ENCODE assay signal across 27 cellular contexts in the genomic region with DNA sequence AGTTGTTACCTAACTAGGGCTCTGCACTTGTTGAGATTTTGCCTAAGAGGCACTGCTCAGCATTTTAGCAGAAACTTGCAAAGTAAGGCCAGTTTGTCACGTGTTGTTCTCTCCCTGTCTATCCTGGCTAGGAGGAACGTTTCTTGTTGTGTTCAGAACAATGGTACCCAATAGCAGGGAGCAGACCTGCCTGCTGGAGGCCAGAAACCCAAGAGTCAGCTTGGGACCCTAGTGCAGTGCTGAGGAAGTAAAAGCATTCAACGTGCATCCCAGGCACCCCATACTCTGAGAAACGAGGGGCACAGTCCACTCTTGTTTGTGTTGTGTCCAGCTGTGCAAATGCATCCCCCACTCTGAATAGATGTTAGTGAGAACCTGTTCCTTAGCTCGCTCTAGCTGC. TPM values are rescaled to one million over a fixed set of nuclear protein-coding genes. Genes with fewer than 3 reads are reported as not detected.
"Had no signal": no experiment of that assay in that cellular context is flagged by ENCODE, and none has a peak within 500 bp of the region (broad histone marks: within the 10 kb centered on the region; RNA-seq: fewer than 3 reads in every experiment).

No MANE protein-coding gene starts in this region.

- H3K4me3 Mint-ChIP-seq: natural killer cell; stimulated activated naive CD8-positive, alpha-beta T cell treated with anti-CD3 and anti-CD28 coated beads, Interleukin-15, Interleukin-2, amounts not matched to agents 100 ng/mL and 50 ng/mL, for 24 hours had no signal

- H3K4me1 Mint-ChIP-seq: natural killer cell had no signal

- H3K36me3 ChIP-seq: prostate gland, thoracic aorta had no signal

- H3K4me3 ChIP-seq: left lung, lower lobe of right lung, pancreas, prostate gland, skin epidermis, suprapubic skin, thoracic aorta, tibial artery, upper lobe of right lung had no signal

- H3K27me3 ChIP-seq: left lung, pancreas, suprapubic skin, tibial artery, upper lobe of right lung had no signal

- H3K27ac Mint-ChIP-seq: natural killer cell; stimulated activated naive CD8-positive, alpha-beta T cell treated with anti-CD3 and anti-CD28 coated beads, Interleukin-15, Interleukin-2, amounts not matched to agents 100 ng/mL and 50 ng/mL, for 24 hours had no signal

- H3K36me3 Mint-ChIP-seq: natural killer cell had no signal

- ATAC-seq: left cardiac atrium, left lung, lower lobe of right lung, natural killer cell, pancreas, sciatic nerve, upper lobe of right lung had no signal

- H3K4me1 ChIP-seq: left lung, pancreas, prostate gland, suprapubic skin had no signal

- H3K27me3 Mint-ChIP-seq: stimulated activated naive CD8-positive, alpha-beta T cell treated with anti-CD3 and anti-CD28 coated beads, Interleukin-15, Interleukin-2, amounts not matched to agents 100 ng/mL and 50 ng/mL, for 24 hours had no signal

- DNase-seq: hippocampal formation; kidney glomerular epithelial cell; left cardiac atrium; left lung; lower lobe of right lung; mammary epithelial cell; mesenchymal stem cell; natural killer cell; nucleus accumbens; pancreas; posterior cingulate gyrus; retina; right cardiac atrium; stimulated activated CD4-positive, alpha-beta T cell treated with anti-CD3 and anti-CD28 coated beads, Interleukin-12 subunit alpha, Interleukin-12 subunit beta, amount 100 ng/mL, for 4 hours; stimulated activated CD4-positive, alpha-beta T cell treated with anti-CD3 and anti-CD28 coated beads, Interleukin-15, amount 100 ng/mL, for 24 hours; stimulated activated CD4-positive, alpha-beta T cell treated with anti-CD3 and anti-CD28 coated beads, Interleukin-2, amount 100 ng/mL, for 24 hours; stimulated activated CD4-positive, alpha-beta T cell treated with anti-CD3 and anti-CD28 coated beads, Interleukin-4, amount 100 ng/mL, for 1 hour; stimulated activated naive CD4-positive, alpha-beta T cell; tibial artery; trophoblast cell; upper lobe of right lung had no signal

- H3K27ac ChIP-seq: left lung, lower lobe of right lung, pancreas, prostate gland, skin epidermis, suprapubic skin, tibial artery, upper lobe of right lung had no signal

- H3K9me3 ChIP-seq: left lung, lower lobe of right lung, pancreas, prostate gland, suprapubic skin, thoracic aorta, tibial artery, upper lobe of right lung had no signal

- H3K9me3 Mint-ChIP-seq: natural killer cell; stimulated activated naive CD8-positive, alpha-beta T cell treated with anti-CD3 and anti-CD28 coated beads, Interleukin-15, Interleukin-2, amounts not matched to agents 100 ng/mL and 50 ng/mL, for 24 hours had no signal

RNA-seq across cellular contexts. Expression of a gene that starts 42.4 kb away (rescaled TPM):
- total RNA-seq: natural killer cell had no signal
